ENCODE assay signal across 26 cellular contexts in genomic region chr17:35560703-35561102, GRCh38. TPM values are rescaled to one million over a fixed set of nuclear protein-coding genes. Genes with fewer than 3 reads are reported as not detected.
DNase-seq lines count a peak whose midpoint lies in the region; ATAC-seq, FAIRE-seq and TF ChIP-seq lines count a peak whose summit lies in the region.
"Had no signal": no experiment of that assay in that cellular context is flagged by ENCODE, and none has a peak within 500 bp of the region (broad histone marks: within the 10 kb centered on the region; RNA-seq: fewer than 3 reads in every experiment).

Gene SLFN14, minus strand, starts transcription at chr17:35560819. Its CDS starts 2,757 bp downstream, at chr17:35558062.

- H3K9me3 ChIP-seq in CD8-positive, alpha-beta memory T cell (ENCODE audit: low read length) = no peaks in the 10 kb centered on the region
- no peaks in the 10 kb centered on the region for H3K9me3 ChIP-seq in HepG2 (ENCODE audit: low read length)
- H3K9me3 ChIP-seq: Peyer's patch, tibial nerve had no signal

- intact Hi-C loops in HepG2 (cut with micrococcal nuclease; ENCODE audit: unreplicated experiment) = loop anchor here (5.0 kb wide), 1 partner anchor 593 kb away; no protein-coding TSS in a partner anchor

- no peaks in the 10 kb centered on the region for H3K4me1 Mint-ChIP-seq in CD8-positive, alpha-beta memory T cell
- H3K4me1 Mint-ChIP-seq in activated naive CD8-positive, alpha-beta T cell treated with anti-CD3 and anti-CD28 coated beads for 36 hours = peaks cover 7% of the 10 kb centered on the region
- H3K4me1 Mint-ChIP-seq: CD4-positive, CD25-positive, alpha-beta regulatory T cell had no signal

- H2AFZ ChIP-seq in HepG2 (ENCODE audit: low read length) = no peak within 1 kb of the TSS
- H2AFZ ChIP-seq: GM23248 had no signal

- ATAC-seq in HepG2 (peak; percentile 43; the same call in 1 of the 3 replicates), HG02798 (IDR thresholded peaks at IDR 0.05; ENCODE audit: poor library complexity, unreplicated experiment) (no peak), HG03196 (IDR thresholded peaks at IDR 0.05; ENCODE audit: unreplicated experiment) (no peak)
- ATAC-seq: sciatic nerve had no signal

- no peaks in the 10 kb centered on the region for H3K79me2 ChIP-seq in HepG2 (ENCODE audit: insufficient read depth, low read length)

- H3K9ac ChIP-seq in HepG2 (ENCODE audit: insufficient read depth, low read depth, low read length) = no peak within 1 kb of the TSS
- H3K9ac ChIP-seq: GM23248 had no signal

- TF ChIP-seq RAD21 in HepG2 (CRISPR knock-in tag; IDR thresholded peaks at IDR 0.05) = no peak

- no peaks in the 10 kb centered on the region for H3K36me3 Mint-ChIP-seq in CD8-positive, alpha-beta memory T cell
- no peaks in the 10 kb centered on the region for H3K36me3 Mint-ChIP-seq in activated naive CD8-positive, alpha-beta T cell treated with anti-CD3 and anti-CD28 coated beads for 36 hours
- H3K36me3 Mint-ChIP-seq: CD4-positive, CD25-positive, alpha-beta regulatory T cell had no signal

- no peak within 1 kb of the TSS for H3K4me3 Mint-ChIP-seq in CD8-positive, alpha-beta memory T cell
- no peak within 1 kb of the TSS for H3K4me3 Mint-ChIP-seq in activated naive CD8-positive, alpha-beta T cell treated with anti-CD3 and anti-CD28 coated beads for 36 hours
- H3K4me3 Mint-ChIP-seq: CD4-positive, CD25-positive, alpha-beta regulatory T cell had no signal

- H3K4me1 ChIP-seq in CD8-positive, alpha-beta memory T cell (ENCODE audit: insufficient read depth, low read length) = no peaks in the 10 kb centered on the region
- H3K4me1 ChIP-seq in HepG2 (ENCODE audit: insufficient read depth, low read length) = peaks cover 9% of the 10 kb centered on the region; the same call in 1 of the 2 replicates
- H3K4me1 ChIP-seq: tibial nerve had no signal

- no peak within 1 kb of the TSS for H3K4me2 ChIP-seq in HepG2 (ENCODE audit: low read depth, low read length)

- no peaks in the 10 kb centered on the region for H4K20me1 ChIP-seq in HepG2 (ENCODE audit: insufficient read depth, low read length)

- TF ChIP-seq POLR2A in HepG2 (IDR thresholded peaks at IDR 0.05; ENCODE audit: insufficient read depth in 1 of 2, low read depth in 2 of 2, low read length in 2 of 2) = no peak

- H3K27ac ChIP-seq in CD8-positive, alpha-beta memory T cell (ENCODE audit: low read depth, low read length) = peak within 1 kb of the TSS; percentile 43
- no peak within 1 kb of the TSS for H3K27ac ChIP-seq in HepG2 (ENCODE audit: extremely low read length, insufficient read depth, low read length)
- H3K27ac ChIP-seq: dorsolateral prefrontal cortex, GM23248, Peyer's patch, tibial nerve had no signal

- FAIRE-seq in HepG2 (lab: Jason Lieb, UNC) = no peak
- FAIRE-seq: TTC549 had no signal

- 0% methylated on average over 3 of the region's 3 CpGs for WGBS in HepG2 (ENCODE audit: low lambda C conversion rate)

- no peaks in the 10 kb centered on the region for H3K27me3 ChIP-seq in CD8-positive, alpha-beta memory T cell (ENCODE audit: insufficient read depth, low read length, poor library complexity, severe bottlenecking)
- H3K27me3 ChIP-seq in HepG2 (ENCODE audit: control insufficient read depth in 1 of 2, insufficient read depth in 2 of 2, low read length in 2 of 2) = peaks cover 4 to 7% of the 10 kb centered on the region in 2 experiments; a peak in 2 of 5 replicates
- H3K27me3 ChIP-seq: Peyer's patch had no signal

- no peak for DNase-seq in CD8-positive, alpha-beta memory T cell
- DNase-seq in HUDEP-2 (lab: John Stamatoyannopoulos, UW; ENCODE audit: unreplicated experiment in 76 of 76) = peak in 74 of 76 experiments; percentile 13 to 99 (median 86)
- DNase-seq in activated naive CD8-positive, alpha-beta T cell treated with anti-CD3 and anti-CD28 coated beads for 36 hours = peak; percentile 24
- no peak for DNase-seq in HepG2 (ENCODE audit: low spot score)
- no peak for DNase-seq in NCI-H2171 treated with DMSO at 0.1 percent for 48 hours (lab: John Stamatoyannopoulos, UW)
- DNase-seq: activated CD4-positive, alpha-beta T cell treated with anti-CD3 and anti-CD28 coated beads, Interleukin-2, amount 50 U/mL, for 1 hour; activated effector memory CD4-positive, alpha-beta T cell treated with Interleukin-2 at 50 U/mL for 16 hours; amniotic stem cell; CD4-positive, CD25-positive, alpha-beta regulatory T cell; DMS 273 treated with DMSO at 0.1 percent for 48 hours; dorsolateral prefrontal cortex; glutamatergic neuron; GM23248; Karpas-422; NCI-H1694 treated with DMSO at 0.1 percent for 48 hours; NCI-H2171; NCI-H524; Peyer's patch; posterior cingulate gyrus; T-helper 1 cell had no signal

- BruUV-seq in HepG2 (replicated peaks; lab: Mats Ljungman, UMichigan) = no TSS peak

- CTCF ChIA-PET in CD8-positive, alpha-beta memory T cell (lab: Charles Lee) = no interaction called here
- CTCF ChIA-PET in HepG2 (lab: Yijun Ruan, JAX; ENCODE audit: low intra/inter-chr PET ratio, low total read pairs) = no interaction called here

- TF ChIP-seq EP300 in HepG2 (IDR thresholded peaks at IDR 0.05; ENCODE audit: low read depth in 2 of 2, low read length in 2 of 2) (no peak), HepG2 (CRISPR knock-in tag; IDR thresholded peaks at IDR 0.05; ENCODE audit: borderline replicate concordance) (no peak)

- no peak within 1 kb of the TSS for H3K4me3 ChIP-seq in CD8-positive, alpha-beta memory T cell (ENCODE audit: low read length)
- H3K4me3 ChIP-seq in HepG2 (replicated peaks in 1 of 3; ENCODE audit: insufficient read depth in 1 of 3, low read depth in 2 of 3, low read length in 3 of 3) = no peak within 1 kb of the TSS
- H3K4me3 ChIP-seq: dorsolateral prefrontal cortex, GM23248, Peyer's patch, tibial nerve had no signal

- POLR2A ChIA-PET in CD8-positive, alpha-beta memory T cell (lab: Charles Lee) = interaction anchor here (0.8 kb wide), 1 partner anchor 17 kb away, joined by 3 read pairs; the partner anchor contains the start of gene PEX12
- POLR2A ChIA-PET in HepG2 (lab: Yijun Ruan, JAX) = no interaction called here

- no peaks in the 10 kb centered on the region for H3K9me3 Mint-ChIP-seq in CD8-positive, alpha-beta memory T cell
- no peaks in the 10 kb centered on the region for H3K9me3 Mint-ChIP-seq in activated naive CD8-positive, alpha-beta T cell treated with anti-CD3 and anti-CD28 coated beads for 36 hours

- TF ChIP-seq CTCF in HepG2 (CRISPR knock-in tag; IDR thresholded peaks at IDR 0.05) = no peak

- H3K27me3 Mint-ChIP-seq in CD8-positive, alpha-beta memory T cell = peaks cover 15 to 22% of the 10 kb centered on the region in 2 donors
- peaks cover 13% of the 10 kb centered on the region for H3K27me3 Mint-ChIP-seq in activated naive CD8-positive, alpha-beta T cell treated with anti-CD3 and anti-CD28 coated beads for 36 hours

- H3K27ac Mint-ChIP-seq in CD8-positive, alpha-beta memory T cell = peak within 1 kb of the TSS in 1 of 8 donors; percentile 17
- H3K27ac Mint-ChIP-seq in activated naive CD8-positive, alpha-beta T cell treated with anti-CD3 and anti-CD28 coated beads for 36 hours = peak within 1 kb of the TSS; percentile 73

- in situ Hi-C loops in HepG2 (cut with HindIII; ENCODE audit: extremely low pct_ligation_motif_present, low pct_unique_long_range_greater_than_20kb) = no loop called here

- no peaks in the 10 kb centered on the region for H3K36me3 ChIP-seq in CD8-positive, alpha-beta memory T cell (ENCODE audit: insufficient read depth, low read length)
- H3K36me3 ChIP-seq in HepG2 (replicated peaks in 1 of 2; ENCODE audit: control insufficient read depth in 1 of 2, insufficient read depth in 2 of 2, low read length in 2 of 2) = no peaks in the 10 kb centered on the region
- H3K36me3 ChIP-seq: Peyer's patch, tibial nerve had no signal

TF ChIP-seq in HepG2, 621 proteins besides CTCF, POLR2A, EP300 and RAD21 (continues in another document):
- TF ChIP-seq GMEB2 (CRISPR knock-in tag; IDR thresholded peaks at IDR 0.05; ENCODE audit: low read depth) = no peak

RNA-seq across cellular contexts. Expression of gene SLFN14, which starts in this region (rescaled TPM):
- under 1 TPM; 0.15 to 0.16 TPM for total RNA-seq in CD8-positive, alpha-beta memory T cell
- polyA plus RNA-seq in CD8-positive, alpha-beta memory T cell = 0.13 TPM
- under 1 TPM; 0.10 to 0.14 TPM for total RNA-seq in activated naive CD8-positive, alpha-beta T cell treated with anti-CD3 and anti-CD28 coated beads for 36 hours
- total RNA-seq in HepG2 (2016; rRNA removed; fragmentation: Illumina TruSeq; extraction: Trizol) = not detected in 2 replicates
- not detected in 2 replicates for total RNA-seq in HepG2 (2016; cell fraction: cytosol; rRNA removed; fragmentation: Illumina TruSeq; extraction: Trizol; ENCODE audit: low read depth)
- not detected in 2 replicates for total RNA-seq in HepG2 (2016; cell fraction: insoluble cytoplasmic fraction; rRNA removed; fragmentation: Illumina TruSeq; extraction: Trizol)
- not detected in 2 replicates for total RNA-seq in HepG2 (2016; cell fraction: membrane; rRNA removed; fragmentation: Illumina TruSeq; extraction: Trizol)
- total RNA-seq in HepG2 (2016; cell fraction: nucleus; rRNA removed; fragmentation: Illumina TruSeq; extraction: Trizol) = not detected in 2 replicates
- not detected in 2 replicates for polyA plus RNA-seq in HepG2 (2011; rRNA removed)
- not detected in 2 replicates for polyA plus RNA-seq in HepG2 (2011; cell fraction: cytosol; rRNA removed)
- polyA plus RNA-seq in HepG2 (2011; cell fraction: nucleus; rRNA removed) = not detected in 2 replicates
- not detected in 2 replicates for polyA plus RNA-seq in HepG2 (2012)
- not detected in 2 replicates for polyA plus RNA-seq in HepG2 (2016; cell fraction: cytosol; fragmentation: Illumina TruSeq; extraction: Trizol; ENCODE audit: low read depth)
- polyA plus RNA-seq in HepG2 (2016; cell fraction: insoluble cytoplasmic fraction; fragmentation: Illumina TruSeq; extraction: Trizol; ENCODE audit: low read depth) = not detected in 2 replicates
- polyA plus RNA-seq in HepG2 (2016; cell fraction: membrane; fragmentation: Illumina TruSeq; extraction: Trizol; ENCODE audit: low read depth) = not detected in 2 replicates
- polyA plus RNA-seq in HepG2 (2016; cell fraction: nucleus; fragmentation: Illumina TruSeq; extraction: Trizol; ENCODE audit: insufficient read depth, low read depth) = not detected in 2 replicates
- not detected in 2 replicates for polyA minus RNA-seq in HepG2 (2011; rRNA and poly(A)+ RNA removed; ENCODE audit: low replicate concordance)
- polyA minus RNA-seq in HepG2 (2011; cell fraction: cytosol; rRNA and poly(A)+ RNA removed) = not detected in 2 replicates
- polyA minus RNA-seq in HepG2 (2011; cell fraction: nucleus; rRNA and poly(A)+ RNA removed) = not detected in 2 replicates
- total RNA-seq: GM23248, HT-29, Peyer's patch, tibial nerve had no signal
- polyA plus RNA-seq: GM23248 had no signal

Comparison
In these comparisons a context has a peak if more than half of its experiments do, and no peak if none do; other contexts are left out.
1. Peak in DNase-seq in activated naive CD8-positive, alpha-beta T cell treated with anti-CD3 and anti-CD28 coated beads for 36 hours; RNA of the gene not detected or under 1 TPM.
2. Peak in ATAC-seq in HepG2; RNA of the gene not detected or under 1 TPM.
3. DNase-seq: peak in HUDEP-2 (74 of 76); none in CD8-positive, alpha-beta memory T cell (0 of 5), HepG2 (single experiment) and NCI-H2171 treated with DMSO at 0.1 percent for 48 hours (single experiment).